In genomic region chr9:89440046-89440445, GRCh38 we compare ENCODE assay signal across 13 cellular contexts. TPM values are rescaled to one million over a fixed set of nuclear protein-coding genes. Genes with fewer than 3 reads are reported as not detected.
DNase-seq lines count a peak whose midpoint lies in the region; ATAC-seq, FAIRE-seq and TF ChIP-seq lines count a peak whose summit lies in the region.
"Had no signal": no experiment of that assay in that cellular context is flagged by ENCODE, and none has a peak within 500 bp of the region (broad histone marks: within the 10 kb centered on the region; RNA-seq: fewer than 3 reads in every experiment).

No MANE protein-coding gene starts in this region.

- no peak for TF ChIP-seq POLR2A in esophagus squamous epithelium (IDR thresholded peaks at IDR 0.05)
- no peak for TF ChIP-seq POLR2A in H54 (IDR thresholded peaks at IDR 0.05; ENCODE audit: low read depth, low read length)

- TF ChIP-seq CTCF in VCaP (conservative IDR thresholded peaks at IDR 0.05) (no peak), esophagus squamous epithelium (IDR thresholded peaks at IDR 0.05) (no peak)

- peak overlapping the region; percentile 87 for H3K27ac Mint-ChIP-seq in activated CD4-positive, alpha-beta T cell treated with anti-CD3 and anti-CD28 coated beads for 36 hours
- peak overlapping the region; percentile 42 for H3K27ac Mint-ChIP-seq in stimulated activated naive B cell treated with anti-CD40 and anti-IgM and Interleukin-4, amounts not matched to agents 10 μg/mL and 1 μg/mL and 100 μg/mL, for 72 hours

- ATAC-seq in activated CD4-positive, alpha-beta T cell treated with anti-CD3 and anti-CD28 coated beads for 36 hours = no peak
- no peak for ATAC-seq in stimulated activated naive B cell treated with anti-CD40 and anti-IgM and Interleukin-4, amounts not matched to agents 10 μg/mL and 1 μg/mL and 100 μg/mL, for 72 hours (replicated peaks)

- H3K36me3 Mint-ChIP-seq in activated CD4-positive, alpha-beta T cell treated with anti-CD3 and anti-CD28 coated beads for 36 hours (ENCODE audit: low read depth) = peaks cover 55% of the 10 kb centered on the region
- peaks cover 25 to 46% of the 10 kb centered on the region in 2 donors for H3K36me3 Mint-ChIP-seq in stimulated activated naive B cell treated with anti-CD40 and anti-IgM and Interleukin-4, amounts not matched to agents 10 μg/mL and 1 μg/mL and 100 μg/mL, for 72 hours

- no peak for DNase-seq in activated CD4-positive, alpha-beta T cell treated with anti-CD3 and anti-CD28 coated beads for 36 hours
- no peak for DNase-seq in activated CD4-positive, alpha-beta T cell treated with anti-CD3 and anti-CD28 coated beads for 48 hours
- DNase-seq in esophagus squamous epithelium (lab: John Stamatoyannopoulos, UW) (no peak), H54 (ENCODE audit: insufficient read length, low spot score) (no peak), MV-4-11 (lab: John Stamatoyannopoulos, UW) (no peak)
- DNase-seq in stimulated activated naive B cell treated with anti-CD40 and anti-IgM and Interleukin-4, amounts not matched to agents 10 μg/mL and 1 μg/mL and 100 μg/mL, for 72 hours = no peak
- DNase-seq in central memory CD4-positive, alpha-beta T cell = no peak
- DNase-seq: left ventricle myocardium superior, NCI-H2227 treated with DMSO at 0.1 percent for 48 hours, SW 1271 had no signal

- no peak for FAIRE-seq in H54 (lab: Jason Lieb, UNC)

- H3K4me1 ChIP-seq in esophagus squamous epithelium = peaks cover 59 to 93% (median 59%) of the 10 kb centered on the region in 3 donors

- POLR2A ChIA-PET in activated CD4-positive, alpha-beta T cell treated with anti-CD3 and anti-CD28 coated beads for 36 hours (lab: Charles Lee) = interaction anchor here (0.8 to 1.0 kb wide), 2 partner anchors 11 to 82 kb away, joined by 3 to 4 read pairs; no protein-coding TSS in a partner anchor

- H3K9me3 ChIP-seq in esophagus squamous epithelium = no peaks in the 10 kb centered on the region
- H3K9me3 ChIP-seq: heart left ventricle had no signal

- H3K4me3 ChIP-seq in esophagus squamous epithelium = peak overlapping the region in 2 of 4 donors; percentile 30 to 33
- H3K4me3 ChIP-seq: heart left ventricle, smooth muscle cell had no signal

- H3K9me3 Mint-ChIP-seq in activated CD4-positive, alpha-beta T cell treated with anti-CD3 and anti-CD28 coated beads for 36 hours (ENCODE audit: low read depth) = no peaks in the 10 kb centered on the region
- no peaks in the 10 kb centered on the region for H3K9me3 Mint-ChIP-seq in stimulated activated naive B cell treated with anti-CD40 and anti-IgM and Interleukin-4, amounts not matched to agents 10 μg/mL and 1 μg/mL and 100 μg/mL, for 72 hours

- intact Hi-C loops in activated CD4-positive, alpha-beta T cell treated with anti-CD3 and anti-CD28 coated beads for 36 hours (cut with DNase I, micrococcal nuclease) = no loop called here
- intact Hi-C loops in esophagus squamous epithelium (cut with DNase I) = no loop called here

- H3K27ac ChIP-seq in VCaP (peak overlapping the region; percentile 76), esophagus squamous epithelium (peak overlapping the region; percentile 86 to 92 (median 86))

- CTCF ChIA-PET in activated CD4-positive, alpha-beta T cell treated with anti-CD3 and anti-CD28 coated beads for 36 hours (lab: Charles Lee) = interaction anchor here (1.1 to 14.9 kb wide), 6 partner anchors 9 to 136 kb away, joined by 3 to 118 read pairs (median 6); no protein-coding TSS in a partner anchor

- 68 to 70% methylated on average over 7 of the region's 8 CpGs for whole genome bisulfite sequencing in esophagus squamous epithelium, 2 donors

- no peaks in the 10 kb centered on the region for H3K27me3 Mint-ChIP-seq in activated CD4-positive, alpha-beta T cell treated with anti-CD3 and anti-CD28 coated beads for 36 hours
- H3K27me3 Mint-ChIP-seq in stimulated activated naive B cell treated with anti-CD40 and anti-IgM and Interleukin-4, amounts not matched to agents 10 μg/mL and 1 μg/mL and 100 μg/mL, for 72 hours = no peaks in the 10 kb centered on the region

- H3K4me1 Mint-ChIP-seq in activated CD4-positive, alpha-beta T cell treated with anti-CD3 and anti-CD28 coated beads for 36 hours = peaks cover 93% of the 10 kb centered on the region
- H3K4me1 Mint-ChIP-seq in stimulated activated naive B cell treated with anti-CD40 and anti-IgM and Interleukin-4, amounts not matched to agents 10 μg/mL and 1 μg/mL and 100 μg/mL, for 72 hours = peaks cover 74 to 94% of the 10 kb centered on the region in 2 donors

- H3K4me3 Mint-ChIP-seq in activated CD4-positive, alpha-beta T cell treated with anti-CD3 and anti-CD28 coated beads for 36 hours = peak overlapping the region; percentile 18
- H3K4me3 Mint-ChIP-seq in stimulated activated naive B cell treated with anti-CD40 and anti-IgM and Interleukin-4, amounts not matched to agents 10 μg/mL and 1 μg/mL and 100 μg/mL, for 72 hours = peak overlapping the region; percentile 17 to 41

- no peaks in the 10 kb centered on the region for H3K36me3 ChIP-seq in esophagus squamous epithelium
- H3K36me3 ChIP-seq: heart left ventricle had no signal

- H3K27me3 ChIP-seq in esophagus squamous epithelium = no peaks in the 10 kb centered on the region
- H3K27me3 ChIP-seq: heart left ventricle had no signal

RNA-seq across cellular contexts. Expression of gene SEMA4D, which starts 57.9 kb away (rescaled TPM):
- total RNA-seq in activated CD4-positive, alpha-beta T cell treated with anti-CD3 and anti-CD28 coated beads for 36 hours = 100 to 1,000 TPM; 215 to 226 TPM
- 10 to 100 TPM; 12.8 to 52.0 (median 20.5) TPM for total RNA-seq in esophagus squamous epithelium

Comparison
In these comparisons a context has a peak if more than half of its experiments do, and no peak if none do; other contexts are left out.
1. RNA of gene SEMA4D, which starts 57.9 kb away (total RNA-seq): 215 to 226 TPM in activated CD4-positive, alpha-beta T cell treated with anti-CD3 and anti-CD28 coated beads for 36 hours; 12.8 to 52.0 TPM in esophagus squamous epithelium; every median in the first group is over 4 times any median in the second.